In the genomic region with DNA sequence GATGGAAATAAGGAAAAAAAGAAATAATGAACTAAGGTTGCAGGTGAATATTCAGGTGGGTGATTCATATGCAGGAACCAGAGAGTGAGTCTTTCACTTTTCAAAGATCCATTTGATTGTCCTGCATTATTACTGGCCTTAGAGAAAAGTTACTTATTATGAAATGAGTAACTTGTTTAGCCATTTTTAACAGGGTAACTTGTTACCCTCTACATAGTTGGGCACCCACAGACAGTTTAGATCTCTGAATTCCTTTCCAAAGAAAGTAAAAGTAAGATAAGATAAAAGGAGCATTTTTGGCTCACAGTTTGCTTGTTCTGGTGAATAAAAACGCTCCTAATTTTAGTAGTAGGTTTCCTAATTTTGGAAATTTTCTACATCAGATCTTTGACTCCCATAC, we compare ENCODE assay signal across 24 cellular contexts. TPM values are rescaled to one million over a fixed set of nuclear protein-coding genes. Genes with fewer than 3 reads are reported as not detected.
"Had no signal": no experiment of that assay in that cellular context is flagged by ENCODE, and none has a peak within 500 bp of the region (broad histone marks: within the 10 kb centered on the region; RNA-seq: fewer than 3 reads in every experiment).

No MANE protein-coding gene starts in this region.

- DNase-seq: activated CD4-positive, alpha-beta memory T cell treated with anti-CD3 and anti-CD28 coated beads, Interleukin-2, amount 10 ng/mL, durations not matched to agents 7 days and 5 days; activated CD4-positive, alpha-beta T cell treated with anti-CD3 and anti-CD28 coated beads, Interleukin-2, amount 10 ng/mL, durations not matched to agents 7 days and 5 days; activated CD4-positive, CD25-positive, alpha-beta regulatory T cell treated with anti-CD3 and anti-CD28 coated beads, Interleukin-2, amount 50 U/mL, for 72 hours; activated naive CD8-positive, alpha-beta T cell treated with anti-CD3 and anti-CD28 coated beads, Interleukin-2, amount 50 U/mL, for 24 hours; activated T-cell treated with anti-CD3 and anti-CD28 coated beads, Interleukin-2, amount 50 U/mL, for 48 hours; amygdala; central memory CD4-positive, alpha-beta T cell; endodermal cell; left cardiac atrium; left ventricle myocardium superior; retina; stimulated activated CD4-positive, alpha-beta T cell treated with anti-CD3 and anti-CD28 coated beads, Interleukin-12 subunit alpha, Interleukin-12 subunit beta, amount 100 ng/mL, for 4 hours; stimulated activated CD4-positive, alpha-beta T cell treated with anti-CD3 and anti-CD28 coated beads, Interleukin-4, amount 100 ng/mL, for 1 hour; stimulated activated naive CD8-positive, alpha-beta T cell treated with anti-CD3 and anti-CD28 coated beads, Interleukin-15, Interleukin-2, amounts not matched to agents 100 U/mL and 50 U/mL, for 24 hours; T-helper 2 cell; testis; transverse colon had no signal

- H3K27me3 ChIP-seq: breast epithelium, testis, transverse colon had no signal

- H3K9me3 ChIP-seq: breast epithelium, testis, transverse colon had no signal

- H3K4me3 ChIP-seq: breast epithelium, skin epidermis, testis, transverse colon had no signal

- H3K9me3 Mint-ChIP-seq: activated CD4-positive, alpha-beta memory T cell treated with anti-CD3 and anti-CD28 coated beads, Interleukin-2, amount 10 ng/mL, durations not matched to agents 7 days and 5 days; activated CD4-positive, alpha-beta T cell treated with anti-CD3 and anti-CD28 coated beads, Interleukin-2, amount 10 ng/mL, durations not matched to agents 7 days and 5 days; activated naive CD4-positive, alpha-beta T cell treated with anti-CD3 and anti-CD28 coated beads, Interleukin-2, amount 50 U/mL, for 24 hours; activated naive CD8-positive, alpha-beta T cell treated with anti-CD3 and anti-CD28 coated beads, Interleukin-2, amount 50 U/mL, for 24 hours; activated T-helper 2 cell treated with anti-CD3 and anti-CD28 coated beads, Interferon-gamma antibody, Interleukin-2, Interleukin-4, amounts not matched to agents 10 μg/mL and 5 μg/mL and 100 μg/mL, durations not matched to agents 14 hours and 24 hours and 36 hours; dendritic cell treated with granulocyte-macrophage colony-stimulating factor and Interleukin-4, amounts not matched to agents 40 ng/mL and 50 ng/mL, for 4 days; endodermal cell had no signal

- ATAC-seq: activated naive CD8-positive, alpha-beta T cell treated with anti-CD3 and anti-CD28 coated beads, Interleukin-2, amount 50 U/mL, for 24 hours; esophagus mucosa; left ventricle myocardium superior; sciatic nerve; stimulated activated naive CD8-positive, alpha-beta T cell treated with anti-CD3 and anti-CD28 coated beads, Interleukin-15, Interleukin-2, amounts not matched to agents 100 U/mL and 50 U/mL, for 24 hours had no signal

- H3K4me3 Mint-ChIP-seq: activated CD4-positive, alpha-beta memory T cell treated with anti-CD3 and anti-CD28 coated beads, Interleukin-2, amount 10 ng/mL, durations not matched to agents 7 days and 5 days; activated CD4-positive, alpha-beta T cell treated with anti-CD3 and anti-CD28 coated beads, Interleukin-2, amount 10 ng/mL, durations not matched to agents 7 days and 5 days; activated naive CD4-positive, alpha-beta T cell treated with anti-CD3 and anti-CD28 coated beads, Interleukin-2, amount 50 U/mL, for 24 hours; activated naive CD8-positive, alpha-beta T cell treated with anti-CD3 and anti-CD28 coated beads, Interleukin-2, amount 50 U/mL, for 24 hours; dendritic cell treated with granulocyte-macrophage colony-stimulating factor and Interleukin-4, amounts not matched to agents 40 ng/mL and 50 ng/mL, for 4 days; endodermal cell had no signal

- H3K36me3 ChIP-seq: breast epithelium, transverse colon had no signal

- H3K27ac ChIP-seq: breast epithelium, skin epidermis, testis, transverse colon had no signal

- H3K4me1 Mint-ChIP-seq: activated CD4-positive, alpha-beta memory T cell treated with anti-CD3 and anti-CD28 coated beads, Interleukin-2, amount 10 ng/mL, durations not matched to agents 7 days and 5 days; activated CD4-positive, alpha-beta T cell treated with anti-CD3 and anti-CD28 coated beads, Interleukin-2, amount 10 ng/mL, durations not matched to agents 7 days and 5 days; activated naive CD4-positive, alpha-beta T cell treated with anti-CD3 and anti-CD28 coated beads, Interleukin-2, amount 50 U/mL, for 24 hours; activated naive CD8-positive, alpha-beta T cell treated with anti-CD3 and anti-CD28 coated beads, Interleukin-2, amount 50 U/mL, for 24 hours had no signal

- H3K4me1 ChIP-seq: breast epithelium had no signal

- H3K36me3 Mint-ChIP-seq: activated naive CD4-positive, alpha-beta T cell treated with anti-CD3 and anti-CD28 coated beads, Interleukin-2, amount 50 U/mL, for 24 hours had no signal

- H3K27ac Mint-ChIP-seq: activated CD4-positive, alpha-beta memory T cell treated with anti-CD3 and anti-CD28 coated beads, Interleukin-2, amount 10 ng/mL, durations not matched to agents 7 days and 5 days; activated CD4-positive, alpha-beta T cell treated with anti-CD3 and anti-CD28 coated beads, Interleukin-2, amount 10 ng/mL, durations not matched to agents 7 days and 5 days; activated naive CD4-positive, alpha-beta T cell treated with anti-CD3 and anti-CD28 coated beads, Interleukin-2, amount 50 U/mL, for 24 hours; activated naive CD8-positive, alpha-beta T cell treated with anti-CD3 and anti-CD28 coated beads, Interleukin-2, amount 50 U/mL, for 24 hours; activated T-helper 2 cell treated with anti-CD3 and anti-CD28 coated beads, Interferon-gamma antibody, Interleukin-2, Interleukin-4, amounts not matched to agents 10 μg/mL and 5 μg/mL and 100 μg/mL, durations not matched to agents 14 hours and 24 hours and 36 hours; dendritic cell treated with granulocyte-macrophage colony-stimulating factor and Interleukin-4, amounts not matched to agents 40 ng/mL and 50 ng/mL, for 4 days; endodermal cell had no signal

- H3K27me3 Mint-ChIP-seq: activated naive CD8-positive, alpha-beta T cell treated with anti-CD3 and anti-CD28 coated beads, Interleukin-2, amount 50 U/mL, for 24 hours; dendritic cell treated with granulocyte-macrophage colony-stimulating factor and Interleukin-4, amounts not matched to agents 40 ng/mL and 50 ng/mL, for 4 days had no signal

RNA-seq across cellular contexts. Expression of a gene that starts 54.1 kb away (rescaled TPM):
- total RNA-seq: activated CD4-positive, alpha-beta memory T cell treated with anti-CD3 and anti-CD28 coated beads, Interleukin-2, amount 10 ng/mL, durations not matched to agents 7 days and 5 days; activated CD4-positive, alpha-beta T cell treated with anti-CD3 and anti-CD28 coated beads, Interleukin-2, amount 10 ng/mL, durations not matched to agents 7 days and 5 days; activated T-helper 2 cell treated with anti-CD3 and anti-CD28 coated beads, Interferon-gamma antibody, Interleukin-2, Interleukin-4, amounts not matched to agents 10 μg/mL and 5 μg/mL and 100 μg/mL, durations not matched to agents 14 hours and 24 hours and 36 hours had no signal
